Comparison of ENCODE assay signal across 9 cellular contexts in the genomic region with DNA sequence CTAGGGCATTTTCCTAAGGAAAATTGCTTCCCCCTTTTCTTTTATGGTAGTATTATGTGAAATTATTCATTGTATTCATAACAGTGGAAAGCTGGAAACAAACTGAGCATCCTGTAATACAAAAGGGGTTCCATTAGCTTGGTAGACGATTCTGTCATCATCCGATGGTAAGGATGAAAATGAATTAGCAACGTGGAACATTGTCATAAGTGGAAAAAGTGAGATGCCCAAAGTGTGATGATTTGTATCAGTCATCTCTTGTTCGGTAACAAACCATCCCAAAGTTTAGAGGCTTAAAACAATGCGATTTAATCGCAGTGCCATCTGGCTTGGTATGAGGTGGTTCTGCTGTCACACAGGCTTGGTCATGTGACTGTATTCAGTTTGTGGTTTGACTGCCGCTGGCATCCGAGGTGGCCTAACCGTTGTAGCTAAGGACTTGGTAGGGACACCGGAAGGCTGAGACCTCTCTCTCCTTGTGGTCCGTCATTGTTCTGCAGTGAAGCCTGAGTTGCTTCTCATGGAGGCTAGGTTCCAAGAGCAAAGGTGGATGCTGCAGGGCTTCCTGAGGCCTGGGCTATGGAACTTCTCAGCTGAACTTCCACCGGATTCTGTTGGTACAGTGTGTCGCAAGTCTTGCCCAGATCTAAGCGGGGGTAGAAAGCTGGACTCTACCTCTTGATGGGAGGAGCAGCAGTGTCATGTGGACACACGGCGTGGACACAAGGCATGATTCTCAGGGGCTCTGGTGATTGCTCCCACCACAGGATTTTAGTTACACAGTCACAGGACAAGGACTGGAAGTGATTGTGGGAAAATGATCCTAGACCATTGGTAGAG. TPM values are rescaled to one million over a fixed set of nuclear protein-coding genes. Genes with fewer than 3 reads are reported as not detected.
DNase-seq lines count a peak whose midpoint lies in the region; ATAC-seq and TF ChIP-seq lines count a peak whose summit lies in the region.
"Had no signal": no experiment of that assay in that cellular context is flagged by ENCODE, and none has a peak within 500 bp of the region (broad histone marks: within the 10 kb centered on the region; RNA-seq: fewer than 3 reads in every experiment).

No MANE protein-coding gene starts in this region.

- no peak for TF ChIP-seq POLR2A in lower leg skin (IDR thresholded peaks at IDR 0.05)

- peaks cover 12% of the 10 kb centered on the region for H3K36me3 Mint-ChIP-seq in activated T-cell treated with anti-CD3 and anti-CD28 coated beads, Interleukin-2, amount 50 U/mL, for 24 hours (ENCODE audit: low read depth)

- H3K4me3 Mint-ChIP-seq in activated T-cell treated with anti-CD3 and anti-CD28 coated beads, Interleukin-2, amount 50 U/mL, for 24 hours = peak overlapping the region; percentile 71

- WGBS in lower leg skin, 2 donors = 72 to 78% methylated on average over 16 of the region's 16 CpGs

- H3K4me1 Mint-ChIP-seq in activated T-cell treated with anti-CD3 and anti-CD28 coated beads, Interleukin-2, amount 50 U/mL, for 24 hours (ENCODE audit: low read depth) = peaks cover 95% of the 10 kb centered on the region

- TF ChIP-seq CTCF in upper lobe of right lung (IDR thresholded peaks at IDR 0.05) (no peak), lower leg skin (IDR thresholded peaks at IDR 0.05) (no peak)

- no peaks in the 10 kb centered on the region for H3K9me3 Mint-ChIP-seq in activated T-cell treated with anti-CD3 and anti-CD28 coated beads, Interleukin-2, amount 50 U/mL, for 24 hours

- H3K27me3 ChIP-seq in upper lobe of right lung = no peaks in the 10 kb centered on the region

- H3K4me3 ChIP-seq in upper lobe of right lung = no peak overlapping the region
- H3K4me3 ChIP-seq in lower leg skin (ENCODE audit: low read depth, poor library complexity, severe bottlenecking) = no peak overlapping the region

- H3K27ac ChIP-seq in upper lobe of right lung = peak overlapping the region; percentile 32
- H3K27ac ChIP-seq: parathyroid adenoma had no signal

- DNase-seq in activated gamma-delta T cell treated with Interleukin-2 at 50 U/mL for 16 hours (peak; percentile 46), activated gamma-delta T cell (lab: John Stamatoyannopoulos, UW) (no peak), medulla oblongata (ENCODE audit: extremely low spot score) (peak; percentile 35), upper lobe of right lung (no peak), lower leg skin (ENCODE audit: low spot score in 2 of 2) (no peak)
- DNase-seq in activated T-cell treated with anti-CD3 and anti-CD28 coated beads, Interleukin-2, amount 50 U/mL, for 24 hours = peak; percentile 65

- H3K27ac Mint-ChIP-seq in activated T-cell treated with anti-CD3 and anti-CD28 coated beads, Interleukin-2, amount 50 U/mL, for 24 hours = peak overlapping the region; percentile 98

- H3K27me3 Mint-ChIP-seq in activated T-cell treated with anti-CD3 and anti-CD28 coated beads, Interleukin-2, amount 50 U/mL, for 24 hours = no peaks in the 10 kb centered on the region

- peaks cover 70% of the 10 kb centered on the region for H3K4me1 ChIP-seq in upper lobe of right lung

- no peaks in the 10 kb centered on the region for H3K36me3 ChIP-seq in upper lobe of right lung

- intact Hi-C loops in upper lobe of right lung (cut with DNase I) = loop anchor here (5.0 kb wide), 1 partner anchor 34 kb away; a partner anchor contains a TSS
- intact Hi-C loops in lower leg skin (cut with DNase I; ENCODE audit: low total_unique reads) = no loop called here

- H3K9me3 ChIP-seq in upper lobe of right lung = no peaks in the 10 kb centered on the region

- ATAC-seq in upper lobe of right lung (peak; percentile 1), GM18858 (IDR thresholded peaks at IDR 0.05; ENCODE audit: unreplicated experiment) (no peak), GM19467 (IDR thresholded peaks at IDR 0.05; ENCODE audit: unreplicated experiment) (no peak)

RNA-seq across cellular contexts. Expression of a gene that starts 36.2 kb away (rescaled TPM):
- 78.3 TPM for total RNA-seq in upper lobe of right lung
- total RNA-seq in lower leg skin = 100 to 1,000 TPM in 1 of 4 donors, 10 to 100 TPM in 3; 70.5 to 102 (median 84.1) TPM

Comparison
In these comparisons a context has a peak if more than half of its experiments do, and no peak if none do; other contexts are left out.
1. DNase-seq: peak in activated gamma-delta T cell treated with Interleukin-2 at 50 U/mL for 16 hours (single experiment), activated T-cell treated with anti-CD3 and anti-CD28 coated beads, Interleukin-2, amount 50 U/mL, for 24 hours (single experiment) and medulla oblongata (single experiment); none in activated gamma-delta T cell (single experiment), upper lobe of right lung (single experiment) and lower leg skin (0 of 2).